ENCODE assay signal across 8 cellular contexts in the genomic region with DNA sequence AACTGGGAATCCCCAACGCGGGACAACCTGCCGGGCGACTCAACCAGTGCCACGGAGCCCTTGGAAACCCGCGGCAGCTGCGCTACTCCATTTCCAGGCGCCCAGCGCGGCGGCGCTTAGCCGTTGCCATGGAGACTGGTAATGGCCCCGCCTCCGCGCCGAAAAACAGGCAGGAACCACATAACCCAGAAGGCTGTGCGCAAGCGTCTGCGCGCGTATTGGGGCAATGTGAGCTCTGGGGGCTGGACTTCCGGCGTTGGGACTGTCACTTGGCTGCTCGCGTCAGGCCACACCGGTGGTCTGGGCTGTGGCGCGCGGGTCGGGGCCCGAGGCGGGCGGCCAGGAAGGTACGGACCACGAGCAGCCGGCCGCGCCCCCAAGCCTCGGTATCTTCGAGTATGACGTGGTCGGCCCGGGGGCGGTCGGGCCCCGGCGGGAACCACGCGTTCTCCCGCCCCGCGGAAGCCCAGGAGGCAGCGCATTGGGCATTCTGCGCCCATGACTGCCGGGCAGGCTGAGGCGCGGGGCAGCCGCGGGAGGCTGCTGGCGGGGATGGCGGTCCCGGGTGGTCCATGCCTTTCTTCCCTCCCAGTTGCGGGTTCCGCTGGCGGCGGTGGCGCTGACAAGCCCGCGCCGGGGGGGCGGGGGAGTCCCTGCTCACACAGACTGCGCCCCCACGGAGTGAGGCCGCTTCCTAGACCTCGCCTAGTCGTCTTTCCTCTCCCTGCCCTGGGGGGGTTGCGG. TPM values are rescaled to one million over a fixed set of nuclear protein-coding genes. Genes with fewer than 3 reads are reported as not detected.
DNase-seq lines count a peak whose midpoint lies in the region; ATAC-seq and TF ChIP-seq lines count a peak whose summit lies in the region.

A gene (plus strand): TSS at position 265 of the 744 bp plus-strand sequence. CDS start 2,080 bp downstream, outside the sequence.

- peaks cover 1% of the 10 kb centered on the region for H3K36me3 ChIP-seq in endodermal cell (ENCODE audit: control insufficient read depth, insufficient read depth, low read length)

- peaks cover 19% of the 10 kb centered on the region for H3K27me3 ChIP-seq in endodermal cell (ENCODE audit: control insufficient read depth, insufficient read depth, low read length, poor library complexity, severe bottlenecking)

- DNase-seq in Caki2 (ENCODE audit: low read depth) (peak; percentile 93), HUDEP-2 (lab: John Stamatoyannopoulos, UW; ENCODE audit: unreplicated experiment in 76 of 76) (peak; percentile 45 to 99 (median 98)), NOMO-1 treated with dmso at 0.1 percent for 144 hours (lab: John Stamatoyannopoulos, UW; ENCODE audit: unreplicated experiment) (peak; percentile 96), endodermal cell (peak; percentile 99), mesenteric fat pad (ENCODE audit: low spot score) (peak; percentile 99)
- peak; percentile 82 to 92 (median 86) for DNase-seq in activated CD8-positive, alpha-beta memory T cell treated with anti-CD3 and anti-CD28 coated beads for 48 hours (ENCODE audit: low read depth in 2 of 3, low spot score in 2 of 3)
- DNase-seq in stimulated activated CD8-positive, alpha-beta memory T cell treated with anti-CD3 and anti-CD28 coated beads, Interleukin-15, amount 100 ng/mL, for 1 hour (ENCODE audit: low read depth) = peak; percentile 94

- peak within 1 kb of the TSS; percentile 84 for H3K4me3 ChIP-seq in endodermal cell (ENCODE audit: low read length)

- no peak for TF ChIP-seq CTCF in endodermal cell (conservative IDR thresholded peaks at IDR 0.05)

- H3K27ac Mint-ChIP-seq in endodermal cell = peak within 1 kb of the TSS; percentile 76

- no peaks in the 10 kb centered on the region for H3K4me1 ChIP-seq in endodermal cell (ENCODE audit: control insufficient read depth, insufficient read depth, low read length)

- in situ Hi-C loops in Caki2 (cut with HindIII; ENCODE audit: low pct_unique_long_range_greater_than_20kb, low sequenced_read_pairs) = no loop called here

- 0% methylated on average over 36 to 79 of the region's 79 CpGs for WGBS in endodermal cell (ENCODE audit: insufficient coverage in 1 of 2, insufficient read length in 1 of 2), 2 experiments

- H3K9me3 ChIP-seq in endodermal cell (ENCODE audit: control insufficient read depth, low read length) = peaks cover 26% of the 10 kb centered on the region

- peaks cover 53% of the 10 kb centered on the region for H3K27me3 Mint-ChIP-seq in endodermal cell (ENCODE audit: insufficient read depth)

- H3K27ac ChIP-seq in endodermal cell (ENCODE audit: low read depth, low read length) = no peak within 1 kb of the TSS

- H3K36me3 Mint-ChIP-seq in endodermal cell (ENCODE audit: low read depth) = peaks cover 5% of the 10 kb centered on the region

- peaks cover 6% of the 10 kb centered on the region for H3K4me1 Mint-ChIP-seq in endodermal cell

- H3K9me3 Mint-ChIP-seq in endodermal cell = peaks cover 38% of the 10 kb centered on the region

- H3K9ac ChIP-seq in endodermal cell (ENCODE audit: extremely low read depth, low read length, poor library complexity, severe bottlenecking) = peak within 1 kb of the TSS; percentile 8

- ATAC-seq in GM21390 (IDR thresholded peaks at IDR 0.05; ENCODE audit: unreplicated experiment) = peak; percentile 91

- peak within 1 kb of the TSS; percentile 64 for H3K4me3 Mint-ChIP-seq in endodermal cell

RNA-seq across cellular contexts. Expression of the gene that starts here (rescaled TPM):
- total RNA-seq in Caki2 (2014; rRNA removed; shearing (Covaris generic); ENCODE audit: low replicate concordance) = 6.2 and 8.3 TPM in 2 replicates
- total RNA-seq in endodermal cell = 1 to 10 TPM; 5.4 to 6.0 TPM
- 2.8 TPM for polyA plus RNA-seq in endodermal cell (2013, experiment 1 of 2)
- polyA plus RNA-seq in endodermal cell (2013, experiment 2 of 2) = 2.2 TPM
- total RNA-seq in mesenteric fat pad = 5.2 TPM
